ENCODE assay signal across 1 cellular context in genomic region chr1:212255705-212256307, GRCh38.
A peak's percentile ranks its signal among the peaks of the same experiment; 100 is the strongest.
TF ChIP-seq lines count a peak whose summit lies in the region.

No MANE protein-coding gene starts in this region.

TF ChIP-seq in HepG2, 621 proteins besides CTCF, POLR2A, EP300 and RAD21 (continued from another document and continues in another):
- peak; percentile 60; the same call in 1 of the 2 replicates for TF ChIP-seq ARID4A (CRISPR knock-in tag; IDR thresholded peaks at IDR 0.05; ENCODE audit: borderline replicate concordance)
- no peak for TF ChIP-seq TGIF2 (CRISPR knock-in tag; IDR thresholded peaks at IDR 0.05)
- TF ChIP-seq HOXD1 (CRISPR knock-in tag; IDR thresholded peaks at IDR 0.05): no peak
- 0 out of 2 replicates have a peak, but pooled peaks have one; percentile 10 for TF ChIP-seq ZSCAN29 (CRISPR knock-in tag; conservative IDR thresholded peaks at IDR 0.05)
- no peak for TF ChIP-seq CBX1 (IDR thresholded peaks at IDR 0.05; ENCODE audit: low read depth)
- TF ChIP-seq SNAPC4 (CRISPR knock-in tag; IDR thresholded peaks at IDR 0.05): no peak
- no peak for TF ChIP-seq SMARCC2 (IDR thresholded peaks at IDR 0.05)
- TF ChIP-seq NONO (IDR thresholded peaks at IDR 0.05): no peak
- no peak for TF ChIP-seq NONO (CRISPR knock-in tag; conservative IDR thresholded peaks at IDR 0.05)
- no peak for TF ChIP-seq EZH2 (conservative IDR thresholded peaks at IDR 0.05; ENCODE audit: low read depth, low read length)
- no peak for TF ChIP-seq ZFP1 (CRISPR knock-in tag; IDR thresholded peaks at IDR 0.05)
- 0 out of 2 replicates have a peak, but pooled peaks have one; percentile 45 for TF ChIP-seq PRDM10 (CRISPR knock-in tag; IDR thresholded peaks at IDR 0.05; ENCODE audit: low read depth)
- TF ChIP-seq ZNF44 (CRISPR knock-in tag; IDR thresholded peaks at IDR 0.05): no peak
- TF ChIP-seq RORA (CRISPR knock-in tag; IDR thresholded peaks at IDR 0.05): no peak
- TF ChIP-seq PRDM15 (CRISPR knock-in tag; IDR thresholded peaks at IDR 0.05): no peak
- TF ChIP-seq ZFP91 (CRISPR knock-in tag; IDR thresholded peaks at IDR 0.05; ENCODE audit: borderline replicate concordance): no peak; the same call in 1 of the 2 replicates
- no peak for TF ChIP-seq SETDB1 (CRISPR knock-in tag; IDR thresholded peaks at IDR 0.05; ENCODE audit: borderline replicate concordance)
- peak; percentile 78 for TF ChIP-seq ELF3 (CRISPR knock-in tag; IDR thresholded peaks at IDR 0.05)
- TF ChIP-seq ZSCAN20 (CRISPR knock-in tag; IDR thresholded peaks at IDR 0.05; ENCODE audit: borderline replicate concordance): no peak
- TF ChIP-seq ZNF326 (CRISPR knock-in tag; IDR thresholded peaks at IDR 0.05; ENCODE audit: borderline replicate concordance): no peak
- 0 out of 2 replicates have a peak, but pooled peaks have one; percentile 56 for TF ChIP-seq CSRNP1 (CRISPR knock-in tag; IDR thresholded peaks at IDR 0.05)
- TF ChIP-seq RFX3 (CRISPR knock-in tag; IDR thresholded peaks at IDR 0.05): no peak
- no peak for TF ChIP-seq IKZF4 (CRISPR knock-in tag; IDR thresholded peaks at IDR 0.05; ENCODE audit: borderline replicate concordance, low read depth, not compliant biosample characterization)
- no peak for TF ChIP-seq ZZZ3 (CRISPR knock-in tag; IDR thresholded peaks at IDR 0.05; ENCODE audit: borderline replicate concordance)
- peak; percentile 76; the same call in 1 of the 2 replicates for TF ChIP-seq SOX5 (CRISPR knock-in tag; IDR thresholded peaks at IDR 0.05; ENCODE audit: borderline replicate concordance)
- TF ChIP-seq MEIS1 (CRISPR knock-in tag; IDR thresholded peaks at IDR 0.05; ENCODE audit: borderline replicate concordance): no peak
- TF ChIP-seq HNRNPH1 (optimal IDR thresholded peaks at IDR 0.05; ENCODE audit: low read depth, low read length): no peak
- no peak for TF ChIP-seq REXO4 (CRISPR knock-in tag; IDR thresholded peaks at IDR 0.05; ENCODE audit: borderline replicate concordance)
- no peak for TF ChIP-seq ATF5 (CRISPR knock-in tag; IDR thresholded peaks at IDR 0.05; ENCODE audit: low read depth)
- TF ChIP-seq ZFP36L2 (CRISPR knock-in tag; IDR thresholded peaks at IDR 0.05): no peak
- TF ChIP-seq MBNL3 (CRISPR knock-in tag; conservative IDR thresholded peaks at IDR 0.05): no peak
- no peak for TF ChIP-seq TBP (CRISPR knock-in tag; IDR thresholded peaks at IDR 0.05)
- no peak for TF ChIP-seq ZNF883 (CRISPR knock-in tag; IDR thresholded peaks at IDR 0.05; ENCODE audit: not compliant biosample characterization)
- no peak for TF ChIP-seq HDAC6 (IDR thresholded peaks at IDR 0.05; ENCODE audit: low read depth, low read length)
- peak; percentile 74 for TF ChIP-seq RFX5 (IDR thresholded peaks at IDR 0.05; ENCODE audit: low read depth, low read length)
- no peak for TF ChIP-seq ZNF18 (CRISPR knock-in tag; IDR thresholded peaks at IDR 0.05; ENCODE audit: insufficient replicate concordance)
- TF ChIP-seq ZNF572 (CRISPR knock-in tag; IDR thresholded peaks at IDR 0.05): no peak
